ENCODE assay signal across 20 cellular contexts in genomic region chr5:83059341-83059740, GRCh38.
"Had no signal": no experiment of that assay in that cellular context is flagged by ENCODE, and none has a peak within 500 bp of the region (broad histone marks: within the 10 kb centered on the region; RNA-seq: fewer than 3 reads in every experiment).

No MANE protein-coding gene starts in this region.

- H3K27me3 ChIP-seq: left lung, tibial artery had no signal

- H3K27ac ChIP-seq: left lung, tibial artery had no signal

- DNase-seq: activated CD4-positive, alpha-beta T cell treated with anti-CD3 and anti-CD28 coated beads, Interleukin-2, amount 50 U/mL, for 4 hours; activated CD8-positive, alpha-beta memory T cell treated with anti-CD3 and anti-CD28 coated beads, Interleukin-2, amount 50 U/mL, for 4 hours; activated gamma-delta T cell treated with Interleukin-2 at 50 U/mL for 16 hours; activated naive CD8-positive, alpha-beta T cell treated with anti-CD3 and anti-CD28 coated beads, Interleukin-2, amount 10 ng/mL, durations not matched to agents 7 days and 5 days; activated T-cell treated with anti-CD3 and anti-CD28 coated beads, Interleukin-2, amount 50 U/mL, for 72 hours; anterior cingulate cortex; effector CD8-positive, alpha-beta T cell; foreskin fibroblast; hippocampal formation; kidney; left lung; mammary epithelial cell; mucosa of descending colon; naive thymus-derived CD4-positive, alpha-beta T cell; retina; stimulated activated CD4-positive, alpha-beta T cell treated with anti-CD3 and anti-CD28 coated beads, Interleukin-2, amount 100 ng/mL, for 48 hours; stimulated activated naive B cell treated with anti-CD40 and anti-IgM and Interleukin-4, amounts not matched to agents 10 μg/mL and 1 μg/mL and 100 μg/mL, for 72 hours; T-helper 9 cell; tibial artery had no signal

- H3K9me3 ChIP-seq: left lung, mucosa of descending colon, tibial artery had no signal

- H3K9me3 Mint-ChIP-seq: activated naive CD8-positive, alpha-beta T cell treated with anti-CD3 and anti-CD28 coated beads, Interleukin-2, amount 10 ng/mL, durations not matched to agents 7 days and 5 days; activated T-cell treated with anti-CD3 and anti-CD28 coated beads, Interleukin-2, amount 50 U/mL, for 72 hours; naive thymus-derived CD4-positive, alpha-beta T cell; stimulated activated naive B cell treated with anti-CD40 and anti-IgM and Interleukin-4, amounts not matched to agents 10 μg/mL and 1 μg/mL and 100 μg/mL, for 72 hours had no signal

- H3K27me3 Mint-ChIP-seq: activated naive CD8-positive, alpha-beta T cell treated with anti-CD3 and anti-CD28 coated beads, Interleukin-2, amount 10 ng/mL, durations not matched to agents 7 days and 5 days; naive thymus-derived CD4-positive, alpha-beta T cell; stimulated activated naive B cell treated with anti-CD40 and anti-IgM and Interleukin-4, amounts not matched to agents 10 μg/mL and 1 μg/mL and 100 μg/mL, for 72 hours had no signal

- ATAC-seq: activated CD4-positive, CD25-positive, alpha-beta regulatory T cell treated with anti-CD3 and anti-CD28 coated beads, Interleukin-2, amount 50 U/mL, for 24 hours; activated T-cell treated with anti-CD3 and anti-CD28 coated beads, Interleukin-2, amount 50 U/mL, for 72 hours; left lung; mucosa of descending colon; naive thymus-derived CD4-positive, alpha-beta T cell; stimulated activated naive B cell treated with anti-CD40 and anti-IgM and Interleukin-4, amounts not matched to agents 10 μg/mL and 1 μg/mL and 100 μg/mL, for 72 hours had no signal

- H3K4me1 ChIP-seq: left lung had no signal

- H3K4me3 Mint-ChIP-seq: activated naive CD8-positive, alpha-beta T cell treated with anti-CD3 and anti-CD28 coated beads, Interleukin-2, amount 10 ng/mL, durations not matched to agents 7 days and 5 days; activated T-cell treated with anti-CD3 and anti-CD28 coated beads, Interleukin-2, amount 50 U/mL, for 72 hours; naive thymus-derived CD4-positive, alpha-beta T cell; stimulated activated naive B cell treated with anti-CD40 and anti-IgM and Interleukin-4, amounts not matched to agents 10 μg/mL and 1 μg/mL and 100 μg/mL, for 72 hours had no signal

- H3K4me3 ChIP-seq: left lung, mucosa of descending colon, tibial artery had no signal

- H3K27ac Mint-ChIP-seq: activated naive CD8-positive, alpha-beta T cell treated with anti-CD3 and anti-CD28 coated beads, Interleukin-2, amount 10 ng/mL, durations not matched to agents 7 days and 5 days; activated T-cell treated with anti-CD3 and anti-CD28 coated beads, Interleukin-2, amount 50 U/mL, for 72 hours; stimulated activated naive B cell treated with anti-CD40 and anti-IgM and Interleukin-4, amounts not matched to agents 10 μg/mL and 1 μg/mL and 100 μg/mL, for 72 hours had no signal
